Comparison of ENCODE assay signal across 11 cellular contexts in the genomic region with DNA sequence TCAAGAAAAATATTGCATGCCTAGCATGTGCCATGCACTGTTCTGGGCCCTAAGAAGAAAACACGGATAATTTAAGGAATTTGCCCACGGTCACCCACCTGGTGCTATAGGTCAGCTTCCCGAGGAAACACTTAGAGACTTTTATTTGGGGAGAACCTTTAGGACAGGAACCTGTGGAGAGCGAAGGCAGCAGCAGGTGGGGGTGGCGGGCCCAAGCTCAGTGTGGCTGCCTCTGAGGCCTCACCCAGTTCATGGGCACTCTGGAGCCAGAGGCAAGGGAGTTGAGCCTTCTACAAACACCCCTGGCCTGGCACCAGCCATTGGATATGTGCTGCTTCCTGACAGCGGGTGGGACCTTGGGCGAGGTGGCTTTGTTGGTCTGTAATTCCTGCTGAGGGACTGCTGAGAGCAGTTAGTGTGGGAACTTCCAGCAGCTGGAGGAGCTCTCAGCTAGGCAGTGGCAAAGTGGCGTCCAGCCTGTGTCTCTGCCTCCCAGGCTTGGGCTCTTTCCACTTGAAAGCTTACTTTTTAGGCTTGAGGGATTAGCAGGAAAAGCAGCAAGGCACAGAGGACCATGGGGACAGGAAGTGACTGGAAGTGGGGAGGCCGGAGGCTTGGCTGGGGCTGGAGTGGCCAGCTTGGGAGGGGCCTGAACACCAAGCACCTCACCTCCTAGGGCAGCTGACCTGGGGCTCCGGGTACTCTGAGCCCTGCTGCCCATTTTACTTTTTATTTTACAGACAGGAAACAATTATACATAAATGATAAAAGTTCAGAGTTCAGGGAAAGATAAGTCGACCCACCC. TPM values are rescaled to one million over a fixed set of nuclear protein-coding genes. Genes with fewer than 3 reads are reported as not detected.
DNase-seq lines count a peak whose midpoint lies in the region; ATAC-seq and TF ChIP-seq lines count a peak whose summit lies in the region.
"Had no signal": no experiment of that assay in that cellular context is flagged by ENCODE, and none has a peak within 500 bp of the region (broad histone marks: within the 10 kb centered on the region; RNA-seq: fewer than 3 reads in every experiment).

No MANE protein-coding gene starts in this region.

- H3K27ac ChIP-seq in breast epithelium (peak overlapping the region; percentile 35 to 52), thoracic aorta (peak overlapping the region; percentile 40 to 62)

- no peaks in the 10 kb centered on the region for H3K27me3 Mint-ChIP-seq in activated T-cell treated with anti-CD3 and anti-CD28 coated beads, Interleukin-2, amount 50 U/mL, for 72 hours (ENCODE audit: low read depth)
- H3K27me3 Mint-ChIP-seq in mesothelial cell of epicardium (ENCODE audit: low read depth) = no peaks in the 10 kb centered on the region
- H3K27me3 Mint-ChIP-seq: activated CD4-positive, alpha-beta memory T cell treated with anti-CD3 and anti-CD28 coated beads for 36 hours; IgD-negative memory B cell had no signal

- H3K4me3 ChIP-seq in breast epithelium = no peak overlapping the region
- H3K4me3 ChIP-seq in thoracic aorta = no peak overlapping the region
- H3K4me3 ChIP-seq: lung had no signal

- H3K27ac Mint-ChIP-seq in activated T-cell treated with anti-CD3 and anti-CD28 coated beads, Interleukin-2, amount 50 U/mL, for 72 hours = peak overlapping the region; percentile 18
- H3K27ac Mint-ChIP-seq in mesothelial cell of epicardium = peak overlapping the region; percentile 35
- H3K27ac Mint-ChIP-seq: activated CD4-positive, alpha-beta memory T cell treated with anti-CD3 and anti-CD28 coated beads for 36 hours had no signal

- TF ChIP-seq POLR2A in breast epithelium (IDR thresholded peaks at IDR 0.05) = no peak

- H3K27me3 ChIP-seq in breast epithelium (no peaks in the 10 kb centered on the region), thoracic aorta (replicated peaks; ENCODE audit: insufficient read depth) (no peaks in the 10 kb centered on the region)

- H3K36me3 Mint-ChIP-seq in activated T-cell treated with anti-CD3 and anti-CD28 coated beads, Interleukin-2, amount 50 U/mL, for 72 hours (ENCODE audit: insufficient read depth in 2 of 2) = peaks cover 9 to 21% of the 10 kb centered on the region in 2 donors
- H3K36me3 Mint-ChIP-seq in mesothelial cell of epicardium = peaks cover 33% of the 10 kb centered on the region

- DNase-seq in activated T-cell treated with anti-CD3 and anti-CD28 coated beads, Interleukin-2, amount 50 U/mL, for 72 hours = no peak
- DNase-seq in activated T-cell treated with anti-CD3 and anti-CD28 coated beads for 4 hours = no peak
- DNase-seq in breast epithelium (ENCODE audit: low spot score in 2 of 2) = no peak
- DNase-seq in mesothelial cell of epicardium (ENCODE audit: low spot score in 2 of 2, unreplicated experiment in 2 of 2) = no peak
- DNase-seq in thoracic aorta (ENCODE audit: low spot score) = no peak
- DNase-seq in islet precursor cell = no peak
- no peak for DNase-seq in GM10248 (ENCODE audit: extremely low spot score)
- DNase-seq: activated CD4-positive, alpha-beta memory T cell treated with anti-CD3 and anti-CD28 coated beads for 36 hours had no signal

- TF ChIP-seq CTCF in breast epithelium (IDR thresholded peaks at IDR 0.05) (no peak), mesothelial cell of epicardium (IDR thresholded peaks at IDR 0.05; ENCODE audit: unreplicated experiment) (no peak), thoracic aorta (IDR thresholded peaks at IDR 0.05) (no peak), GM10248 (IDR thresholded peaks at IDR 0.05; ENCODE audit: control extremely low read depth, extremely low read depth, low read depth, missing control alignments) (no peak)

- H3K4me1 Mint-ChIP-seq in activated T-cell treated with anti-CD3 and anti-CD28 coated beads, Interleukin-2, amount 50 U/mL, for 72 hours (ENCODE audit: low read depth) = no peaks in the 10 kb centered on the region
- peaks cover 7% of the 10 kb centered on the region for H3K4me1 Mint-ChIP-seq in mesothelial cell of epicardium

- H3K4me3 Mint-ChIP-seq in activated T-cell treated with anti-CD3 and anti-CD28 coated beads, Interleukin-2, amount 50 U/mL, for 72 hours = no peak overlapping the region
- no peak overlapping the region for H3K4me3 Mint-ChIP-seq in mesothelial cell of epicardium
- H3K4me3 Mint-ChIP-seq: activated CD4-positive, alpha-beta memory T cell treated with anti-CD3 and anti-CD28 coated beads for 36 hours; IgD-negative memory B cell had no signal

- H3K9me3 ChIP-seq in breast epithelium (no peaks in the 10 kb centered on the region), thoracic aorta (no peaks in the 10 kb centered on the region)

- CTCF ChIA-PET in GM10248 (lab: Yijun Ruan, JAX) = no interaction called here

- POLR2A ChIA-PET in GM10248 (lab: Yijun Ruan, JAX) = no interaction called here

- intact Hi-C loops in breast epithelium (cut with DNase I; ENCODE audit: low total_unique reads) = no loop called here

- H3K9me3 Mint-ChIP-seq in activated T-cell treated with anti-CD3 and anti-CD28 coated beads, Interleukin-2, amount 50 U/mL, for 72 hours = no peaks in the 10 kb centered on the region
- H3K9me3 Mint-ChIP-seq in mesothelial cell of epicardium = no peaks in the 10 kb centered on the region
- H3K9me3 Mint-ChIP-seq: activated CD4-positive, alpha-beta memory T cell treated with anti-CD3 and anti-CD28 coated beads for 36 hours; IgD-negative memory B cell had no signal

- ATAC-seq in activated T-cell treated with anti-CD3 and anti-CD28 coated beads, Interleukin-2, amount 50 U/mL, for 72 hours (replicated peaks in 1 of 2) = no peak
- ATAC-seq in thoracic aorta (ENCODE audit: insufficient number of reproducible peaks, low FRiP score, low read depth) = no peak
- no peak for ATAC-seq in HG02642 (IDR thresholded peaks at IDR 0.05; ENCODE audit: poor library complexity, unreplicated experiment)

- H3K4me1 ChIP-seq in breast epithelium (no peaks in the 10 kb centered on the region), thoracic aorta (ENCODE audit: control insufficient read depth in 1 of 2, low read depth in 2 of 2) (peaks cover 12 to 21% of the 10 kb centered on the region in 2 donors)

- H3K36me3 ChIP-seq in breast epithelium (no peaks in the 10 kb centered on the region), thoracic aorta (peaks cover 44% of the 10 kb centered on the region)

RNA-seq across cellular contexts. Expression of a gene that starts 19.1 kb away (rescaled TPM):
- 100 to 1,000 TPM; 150 to 166 TPM for total RNA-seq in activated T-cell treated with anti-CD3 and anti-CD28 coated beads, Interleukin-2, amount 50 U/mL, for 72 hours
- total RNA-seq in breast epithelium (10 to 100 TPM; 44.6 to 70.7 (median 48.8) TPM), mesothelial cell of epicardium (54.9 to 57.6 TPM (median 56.9 TPM) in 3 replicates), thoracic aorta (10 to 100 TPM; 43.2 to 55.0 TPM)

RNA-seq across cellular contexts. Expression of a gene that starts 19.3 kb away (rescaled TPM):
- total RNA-seq in activated T-cell treated with anti-CD3 and anti-CD28 coated beads, Interleukin-2, amount 50 U/mL, for 72 hours = 10 to 100 TPM in 1 of 2 donors, 1 to 10 TPM in 1; 8.4 to 14.0 TPM
- 1 to 10 TPM; 4.5 to 8.0 (median 7.5) TPM for total RNA-seq in breast epithelium
- 8.5 to 10.4 TPM (median 10.3 TPM) in 3 replicates for total RNA-seq in mesothelial cell of epicardium
- total RNA-seq in thoracic aorta = 1 to 10 TPM; 8.7 to 9.0 TPM
